In the genomic region with DNA sequence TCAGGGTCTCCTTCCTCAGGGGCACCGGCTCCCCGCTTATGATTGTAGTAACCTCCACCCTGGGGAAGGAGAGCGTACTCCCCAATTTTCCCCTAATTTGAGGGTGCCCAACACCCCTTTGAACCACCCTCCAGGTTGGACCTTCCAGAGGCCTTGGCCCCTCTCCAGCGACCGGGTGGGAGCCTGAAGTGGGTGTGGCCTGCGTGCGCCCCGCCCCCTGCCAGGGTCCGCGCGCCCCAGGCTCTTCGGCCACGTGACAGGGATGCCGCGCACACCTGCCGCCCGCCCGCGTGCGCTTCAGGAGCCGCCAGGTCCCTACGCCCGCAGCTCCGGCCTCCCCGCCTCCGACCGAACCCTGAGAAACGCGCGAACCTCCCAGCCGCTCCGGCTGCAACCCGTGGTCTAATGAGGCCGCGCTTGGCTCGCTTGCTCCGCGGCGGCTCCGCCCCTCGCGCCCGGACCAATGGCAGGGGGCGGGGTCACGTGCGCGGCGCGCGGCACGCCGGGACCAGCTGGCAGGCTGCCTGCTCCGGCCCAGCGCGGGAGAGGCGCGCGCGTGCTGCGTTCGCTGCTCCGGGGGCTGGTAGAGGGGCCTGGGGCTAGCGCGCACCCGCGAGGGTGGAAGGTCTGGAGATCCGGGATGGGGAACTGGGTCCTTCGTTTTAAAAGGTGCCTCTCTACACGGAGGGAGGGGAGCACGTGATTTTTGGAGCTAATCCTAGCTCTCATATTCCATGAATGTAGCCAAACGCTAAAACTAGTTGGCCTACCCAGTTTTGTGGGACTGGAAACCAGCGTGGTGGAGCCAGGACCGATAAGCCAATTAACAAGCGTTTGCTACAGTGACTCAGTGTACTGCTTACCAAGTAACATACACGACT, we compare ENCODE assay signal across 8 cellular contexts. TPM values are rescaled to one million over a fixed set of nuclear protein-coding genes. Genes with fewer than 3 reads are reported as not detected.
DNase-seq lines count a peak whose midpoint lies in the region; ATAC-seq and TF ChIP-seq lines count a peak whose summit lies in the region.

A gene (minus strand): TSS at position 404 of the 881 bp plus-strand sequence. CDS start 618 bp downstream, outside the sequence.

- H3K9me3 ChIP-seq in stomach smooth muscle (ENCODE audit: control insufficient read depth in 2 of 2, low read length in 2 of 2) = no peaks in the 10 kb centered on the region

- peaks cover 19% of the 10 kb centered on the region for H3K4me1 Mint-ChIP-seq in neural crest cell

- peak within 1 kb of the TSS; percentile 56 to 61 for H3K4me3 ChIP-seq in foreskin fibroblast (ENCODE audit: low read depth in 1 of 2, low read length in 2 of 2)
- H3K4me3 ChIP-seq in stomach smooth muscle (ENCODE audit: low read length in 2 of 2) = peak within 1 kb of the TSS; percentile 33 to 72

- H3K27ac ChIP-seq in stomach smooth muscle (ENCODE audit: low read length) = peak within 1 kb of the TSS; percentile 55

- peaks cover 16% of the 10 kb centered on the region for H3K4me1 ChIP-seq in stomach smooth muscle (ENCODE audit: control insufficient read depth, insufficient read depth, low read length)

- H3K36me3 Mint-ChIP-seq in neural crest cell (ENCODE audit: low read depth) = peaks cover 26% of the 10 kb centered on the region

- ATAC-seq in GM21737 (IDR thresholded peaks at IDR 0.05; ENCODE audit: unreplicated experiment) = peak; percentile 78

- H3K27ac Mint-ChIP-seq in neural crest cell (ENCODE audit: unreplicated experiment) = no peak within 1 kb of the TSS

- no peaks in the 10 kb centered on the region for H3K27me3 Mint-ChIP-seq in neural crest cell (ENCODE audit: low read depth)

- peaks cover 9 to 18% of the 10 kb centered on the region in 2 donors for H3K36me3 ChIP-seq in stomach smooth muscle (ENCODE audit: control insufficient read depth in 2 of 2, insufficient read depth in 2 of 2, low read length in 2 of 2)

- TF ChIP-seq CTCF in foreskin fibroblast (IDR thresholded peaks at IDR 0.05; ENCODE audit: low read depth, low read length) (no peak), neural crest cell (conservative IDR thresholded peaks at IDR 0.05) (no peak)

- peak within 1 kb of the TSS; percentile 43 to 76 for H3K9ac ChIP-seq in stomach smooth muscle (ENCODE audit: low read length in 2 of 2)

- DNase-seq in DMS153 treated with DMSO at 0.1 percent for 48 hours (lab: John Stamatoyannopoulos, UW; ENCODE audit: unreplicated experiment) (peak; percentile 83), M059J (ENCODE audit: low read depth) (peak; percentile 70), SHP77 treated with DMSO at 0.1 percent for 48 hours (lab: John Stamatoyannopoulos, UW) (peak; percentile 78), foreskin fibroblast (peak; percentile 79 to 94), neural crest cell (ENCODE audit: low read depth, low spot score) (peak; percentile 82)
- peak; percentile 95 for DNase-seq in activated effector memory CD4-positive, alpha-beta T cell treated with anti-CD3 and anti-CD28 coated beads, Interleukin-2, amount 50 U/mL, for 16 hours

- H3K27me3 ChIP-seq in stomach smooth muscle (ENCODE audit: control insufficient read depth in 1 of 2, insufficient read depth in 2 of 2, low read length in 2 of 2) = no peaks in the 10 kb centered on the region

- peaks cover 4% of the 10 kb centered on the region for H3K9me3 Mint-ChIP-seq in neural crest cell

- peak within 1 kb of the TSS; percentile 57 for H3K4me3 Mint-ChIP-seq in neural crest cell

RNA-seq across cellular contexts. Expression of the gene that starts here (rescaled TPM):
- 18.0 and 19.6 TPM in 2 replicates for total RNA-seq in M059J (2014; rRNA removed; shearing (Covaris generic))
- total RNA-seq in neural crest cell = 44.8 and 45.1 TPM in 2 replicates

Comparison
In these comparisons a context has a peak if more than half of its experiments do, and no peak if none do; other contexts are left out.
1. Peak in every context shown above with its lines: DNase-seq, ATAC-seq, H3K4me3 ChIP-seq and H3K27ac ChIP-seq.